ENCODE assay signal across 13 cellular contexts in the genomic region with DNA sequence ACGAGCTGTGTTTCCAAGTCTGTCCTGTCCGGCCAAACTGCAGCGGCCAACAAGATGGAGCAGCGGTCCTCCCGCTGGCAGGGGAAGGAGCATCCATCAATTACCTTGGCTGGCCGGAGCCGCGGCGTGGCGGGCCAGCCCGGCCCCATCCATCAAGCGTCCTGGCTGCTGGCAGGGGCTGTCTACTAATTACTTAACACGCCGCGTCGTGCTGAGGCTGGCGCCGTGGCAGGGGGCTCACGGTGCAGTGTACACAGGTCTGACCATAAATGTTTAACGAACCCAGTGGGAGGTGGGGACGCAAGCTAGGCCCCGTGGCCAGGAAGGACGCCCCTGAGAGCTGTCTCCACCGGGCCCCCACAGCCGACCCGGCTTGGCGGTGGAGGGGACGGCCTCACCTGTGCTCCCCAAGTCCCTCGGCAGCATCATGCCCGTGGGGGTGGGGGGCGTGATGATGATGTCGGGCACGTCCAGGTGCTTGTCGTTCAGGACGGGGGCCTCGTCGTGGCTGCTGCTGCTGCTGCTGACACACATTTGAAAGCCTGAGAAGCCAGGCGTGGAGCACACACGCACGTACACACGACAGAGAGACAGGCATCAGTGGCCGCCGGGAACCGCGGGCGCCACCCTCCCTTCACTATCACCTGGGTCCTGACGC. TPM values are rescaled to one million over a fixed set of nuclear protein-coding genes. Genes with fewer than 3 reads are reported as not detected.
"Had no signal": no experiment of that assay in that cellular context is flagged by ENCODE, and none has a peak within 500 bp of the region (broad histone marks: within the 10 kb centered on the region; RNA-seq: fewer than 3 reads in every experiment).

No MANE protein-coding gene starts in this region.

- H3K4me3 ChIP-seq: adrenal gland, gastrocnemius medialis, neural progenitor cell, skin epidermis, tibial nerve had no signal

- H3K27ac Mint-ChIP-seq: activated B cell treated with CpG ODN at 0.5 μM for 24 hours; activated CD4-positive, alpha-beta T cell treated with anti-CD3 and anti-CD28 coated beads, Interleukin-2, amount 10 ng/mL, durations not matched to agents 7 days and 5 days; activated naive CD4-positive, alpha-beta T cell treated with anti-CD3 and anti-CD28 coated beads, Interleukin-2, amount 10 ng/mL, durations not matched to agents 7 days and 5 days; activated T-helper 2 cell treated with anti-CD3 and anti-CD28 coated beads, Interferon-gamma antibody, Interleukin-2, Interleukin-4, amounts not matched to agents 10 μg/mL and 5 μg/mL and 100 μg/mL, durations not matched to agents 14 hours and 24 hours and 36 hours; neural progenitor cell had no signal

- H3K36me3 ChIP-seq: adrenal gland, gastrocnemius medialis, neural progenitor cell had no signal

- H3K36me3 Mint-ChIP-seq: neural progenitor cell had no signal

- H3K27me3 Mint-ChIP-seq: activated B cell treated with CpG ODN at 0.5 μM for 24 hours; activated CD4-positive, alpha-beta T cell treated with anti-CD3 and anti-CD28 coated beads, Interleukin-2, amount 10 ng/mL, durations not matched to agents 7 days and 5 days had no signal

- H3K4me1 Mint-ChIP-seq: activated B cell treated with CpG ODN at 0.5 μM for 24 hours; activated CD4-positive, alpha-beta T cell treated with anti-CD3 and anti-CD28 coated beads, Interleukin-2, amount 10 ng/mL, durations not matched to agents 7 days and 5 days; activated naive CD4-positive, alpha-beta T cell treated with anti-CD3 and anti-CD28 coated beads, Interleukin-2, amount 10 ng/mL, durations not matched to agents 7 days and 5 days had no signal

- ATAC-seq: gastrocnemius medialis had no signal

- H3K4me3 Mint-ChIP-seq: activated B cell treated with CpG ODN at 0.5 μM for 24 hours; activated CD4-positive, alpha-beta T cell treated with anti-CD3 and anti-CD28 coated beads, Interleukin-2, amount 10 ng/mL, durations not matched to agents 7 days and 5 days; activated naive CD4-positive, alpha-beta T cell treated with anti-CD3 and anti-CD28 coated beads, Interleukin-2, amount 10 ng/mL, durations not matched to agents 7 days and 5 days; neural progenitor cell had no signal

- DNase-seq: activated B cell treated with CpG ODN at 0.5 μM for 24 hours; activated CD4-positive, alpha-beta T cell treated with anti-CD3 and anti-CD28 coated beads, Interleukin-2, amount 10 ng/mL, durations not matched to agents 7 days and 5 days; activated naive CD4-positive, alpha-beta T cell treated with anti-CD3 and anti-CD28 coated beads, Interleukin-2, amount 10 ng/mL, durations not matched to agents 7 days and 5 days; activated T-cell treated with anti-CD3 and anti-CD28 coated beads for 4 hours; adrenal gland; caudate nucleus; cortex of kidney; effector CD8-positive, alpha-beta T cell; gastrocnemius medialis had no signal

- H3K27me3 ChIP-seq: adrenal gland, gastrocnemius medialis, neural progenitor cell, tibial nerve had no signal

RNA-seq across cellular contexts. Expression of a gene that starts 41.0 kb away (rescaled TPM):
- total RNA-seq: activated T-helper 2 cell treated with anti-CD3 and anti-CD28 coated beads, Interferon-gamma antibody, Interleukin-2, Interleukin-4, amounts not matched to agents 10 μg/mL and 5 μg/mL and 100 μg/mL, durations not matched to agents 14 hours and 24 hours and 36 hours had no signal
